Comparison of ENCODE assay signal across 19 cellular contexts in genomic region chr21:26097475-26097874, GRCh38.
DNase-seq lines count a peak whose midpoint lies in the region; ATAC-seq, FAIRE-seq and TF ChIP-seq lines count a peak whose summit lies in the region.
"Had no signal": no experiment of that assay in that cellular context is flagged by ENCODE, and none has a peak within 500 bp of the region (broad histone marks: within the 10 kb centered on the region; RNA-seq: fewer than 3 reads in every experiment).

No MANE protein-coding gene starts in this region.

- no peaks in the 10 kb centered on the region for H3K27me3 ChIP-seq in smooth muscle cell (ENCODE audit: low read depth)
- H3K27me3 ChIP-seq: BE2C had no signal

- no peaks in the 10 kb centered on the region for H3K9me3 ChIP-seq in smooth muscle cell (replicated peaks; ENCODE audit: low read depth)
- H3K9me3 ChIP-seq: BE2C, Caco-2 had no signal

- ATAC-seq in WTC11 = no peak
- ATAC-seq: GM12878 had no signal

- H3K27ac Mint-ChIP-seq in WTC11 = peak overlapping the region; percentile 45
- H3K27ac Mint-ChIP-seq: CD4-positive, CD25-positive, alpha-beta regulatory T cell had no signal

- H3K4me3 ChIP-seq in smooth muscle cell = no peak overlapping the region
- H3K4me3 ChIP-seq: GM12878 had no signal

- H3K27ac ChIP-seq in smooth muscle cell (ENCODE audit: low read depth) = peak overlapping the region; percentile 61

- peaks cover 94% of the 10 kb centered on the region for H3K79me2 ChIP-seq in smooth muscle cell (ENCODE audit: low read depth)

- in situ Hi-C loops in KBM-7 (cut with MboI; ENCODE audit: low pct_unique_long_range_greater_than_20kb, low sequenced_read_pairs) = no loop called here

- CTCF ChIA-PET in WTC11 (lab: Charles Lee) = no interaction called here

- H3K4me1 ChIP-seq in smooth muscle cell (ENCODE audit: low read depth) = peaks cover 30% of the 10 kb centered on the region

- H3F3A ChIP-seq in smooth muscle cell (ENCODE audit: low read depth) = peaks cover 12% of the 10 kb centered on the region

- POLR2A ChIA-PET in WTC11 (lab: Charles Lee) = interaction anchor here (0.7 kb wide), 1 partner anchor 280 kb away, joined by 10 read pairs; no protein-coding TSS in a partner anchor

- no peaks in the 10 kb centered on the region for H3K27me3 Mint-ChIP-seq in WTC11 (ENCODE audit: low read depth)
- H3K27me3 Mint-ChIP-seq: CD4-positive, CD25-positive, alpha-beta regulatory T cell; CD8-positive, alpha-beta memory T cell had no signal

- TF ChIP-seq CTCF in D721Med (IDR thresholded peaks at IDR 0.05; ENCODE audit: insufficient read depth, missing control alignments) (no peak), WTC11 (IDR thresholded peaks at IDR 0.05) (no peak), smooth muscle cell (IDR thresholded peaks at IDR 0.05; ENCODE audit: borderline replicate concordance, insufficient read depth, poor library complexity, severe bottlenecking) (no peak)

- 95% methylated on average over 4 of the region's 4 CpGs for WGBS in smooth muscle cell (ENCODE audit: low lambda C conversion rate)

- H3K4me3 Mint-ChIP-seq in WTC11 = no peak overlapping the region
- H3K4me3 Mint-ChIP-seq: CD4-positive, CD25-positive, alpha-beta regulatory T cell; CD8-positive, alpha-beta memory T cell; H9 had no signal

- no peak overlapping the region for H2AFZ ChIP-seq in smooth muscle cell (ENCODE audit: low read depth)

- no peaks in the 10 kb centered on the region for H3K9me3 Mint-ChIP-seq in WTC11
- H3K9me3 Mint-ChIP-seq: CD4-positive, CD25-positive, alpha-beta regulatory T cell; CD8-positive, alpha-beta memory T cell; H9 had no signal

- DNase-seq in D721Med (ENCODE audit: insufficient read length, low spot score) (peak; percentile 41), NCI-H82 (lab: John Stamatoyannopoulos, UW) (peak; percentile 74), WTC11 (ENCODE audit: low spot score) (no peak), smooth muscle cell (lab: John Stamatoyannopoulos, UW; ENCODE audit: unreplicated experiment) (no peak), KBM-7 (no peak)
- no peak for DNase-seq in stimulated activated CD4-positive, alpha-beta T cell treated with anti-CD3 and anti-CD28 coated beads, Interleukin-4, amount 100 ng/mL, for 4 hours
- DNase-seq in stimulated activated naive CD4-positive, alpha-beta T cell (lab: John Stamatoyannopoulos, UW) = no peak
- DNase-seq: ACHN; C1 segment of cervical spinal cord; Caco-2; CD4-positive, CD25-positive, alpha-beta regulatory T cell; CD8-positive, alpha-beta memory T cell; DMS79 treated with DMSO at 0.1 percent for 48 hours; GF-D8; H9 had no signal

- H3K36me3 Mint-ChIP-seq in WTC11 = no peaks in the 10 kb centered on the region; the same call in 1 of the 2 replicates
- H3K36me3 Mint-ChIP-seq: CD4-positive, CD25-positive, alpha-beta regulatory T cell; CD8-positive, alpha-beta memory T cell had no signal

- H3K4me2 ChIP-seq in smooth muscle cell = peak overlapping the region; percentile 43

- peaks cover 93% of the 10 kb centered on the region for H4K20me1 ChIP-seq in smooth muscle cell (ENCODE audit: low read depth)

- peaks cover 77% of the 10 kb centered on the region for H3K4me1 Mint-ChIP-seq in WTC11
- H3K4me1 Mint-ChIP-seq: CD8-positive, alpha-beta memory T cell had no signal

- no peaks in the 10 kb centered on the region for H3K36me3 ChIP-seq in smooth muscle cell (ENCODE audit: low read depth)
- H3K36me3 ChIP-seq: BE2C had no signal

- FAIRE-seq in D721Med (lab: Jason Lieb, UNC) = peak; percentile 85
- FAIRE-seq: A204.1, GM12878, H1 had no signal

- no peak overlapping the region for H3K9ac ChIP-seq in smooth muscle cell (ENCODE audit: low read depth)

TF ChIP-seq in WTC11, 78 proteins besides CTCF, POLR2A, EP300 and RAD21 (continues in another document):
- TF ChIP-seq EMX1 (CRISPR knock-in tag; IDR thresholded peaks at IDR 0.05) (no peak), RORB (CRISPR knock-in tag; IDR thresholded peaks at IDR 0.05) (no peak), JAZF1 (CRISPR knock-in tag; IDR thresholded peaks at IDR 0.05) (no peak), MAX (CRISPR knock-in tag; IDR thresholded peaks at IDR 0.05) (no peak), ZNF423 (CRISPR knock-in tag; IDR thresholded peaks at IDR 0.05) (no peak), AR (CRISPR knock-in tag; IDR thresholded peaks at IDR 0.05) (no peak), MXD4 (CRISPR knock-in tag; IDR thresholded peaks at IDR 0.05; ENCODE audit: borderline replicate concordance) (no peak), ARID4B (CRISPR knock-in tag; IDR thresholded peaks at IDR 0.05; ENCODE audit: borderline replicate concordance) (no peak), TEAD4 (CRISPR knock-in tag; IDR thresholded peaks at IDR 0.05) (no peak)
- TF ChIP-seq, protein P1, sequence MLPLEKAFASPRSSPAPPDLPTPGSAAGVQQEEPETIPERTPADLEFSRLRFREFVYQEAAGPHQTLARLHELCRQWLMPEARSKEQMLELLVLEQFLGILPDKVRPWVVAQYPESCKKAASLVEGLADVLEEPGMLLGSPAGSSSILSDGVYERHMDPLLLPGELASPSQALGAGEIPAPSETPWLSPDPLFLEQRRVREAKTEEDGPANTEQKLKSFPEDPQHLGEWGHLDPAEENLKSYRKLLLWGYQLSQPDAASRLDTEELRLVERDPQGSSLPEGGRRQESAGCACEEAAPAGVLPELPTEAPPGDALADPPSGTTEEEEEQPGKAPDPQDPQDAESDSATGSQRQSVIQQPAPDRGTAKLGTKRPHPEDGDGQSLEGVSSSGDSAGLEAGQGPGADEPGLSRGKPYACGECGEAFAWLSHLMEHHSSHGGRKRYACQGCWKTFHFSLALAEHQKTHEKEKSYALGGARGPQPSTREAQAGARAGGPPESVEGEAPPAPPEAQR (CRISPR knock-in tag; IDR thresholded peaks at IDR 0.05) = no peak
- TF ChIP-seq, protein P2, sequence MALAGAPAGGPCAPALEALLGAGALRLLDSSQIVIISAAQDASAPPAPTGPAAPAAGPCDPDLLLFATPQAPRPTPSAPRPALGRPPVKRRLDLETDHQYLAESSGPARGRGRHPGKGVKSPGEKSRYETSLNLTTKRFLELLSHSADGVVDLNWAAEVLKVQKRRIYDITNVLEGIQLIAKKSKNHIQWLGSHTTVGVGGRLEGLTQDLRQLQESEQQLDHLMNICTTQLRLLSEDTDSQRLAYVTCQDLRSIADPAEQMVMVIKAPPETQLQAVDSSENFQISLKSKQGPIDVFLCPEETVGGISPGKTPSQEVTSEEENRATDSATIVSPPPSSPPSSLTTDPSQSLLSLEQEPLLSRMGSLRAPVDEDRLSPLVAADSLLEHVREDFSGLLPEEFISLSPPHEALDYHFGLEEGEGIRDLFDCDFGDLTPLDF (CRISPR knock-in tag; IDR thresholded peaks at IDR 0.05) = no peak

Comparison
In these comparisons a context has a peak if more than half of its experiments do, and no peak if none do; other contexts are left out.
1. DNase-seq: peak in D721Med (single experiment) and NCI-H82 (single experiment); none in WTC11 (single experiment), smooth muscle cell (single experiment), KBM-7 (single experiment), stimulated activated CD4-positive, alpha-beta T cell treated with anti-CD3 and anti-CD28 coated beads, Interleukin-4, amount 100 ng/mL, for 4 hours (0 of 2) and stimulated activated naive CD4-positive, alpha-beta T cell (0 of 6).